ENCODE assay signal across 21 cellular contexts in the genomic region with DNA sequence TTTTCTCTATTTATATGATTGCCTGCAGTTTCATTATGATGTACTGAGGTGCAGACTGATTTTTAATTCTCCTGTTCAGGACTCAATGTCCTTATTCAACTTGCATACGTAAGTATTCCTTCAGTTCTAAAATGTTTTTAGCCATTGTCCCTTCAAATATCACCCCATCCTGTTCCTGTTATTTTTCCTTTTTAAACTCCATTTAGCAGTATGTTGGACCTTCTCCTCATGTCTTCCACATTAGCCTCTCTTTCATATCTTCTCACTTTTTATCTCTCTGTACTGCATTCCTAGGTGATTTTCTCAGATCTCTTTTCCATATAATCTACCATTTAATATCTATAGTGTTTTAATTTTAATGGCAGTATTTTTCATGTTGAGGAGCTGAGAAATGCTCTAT.
"Had no signal": no experiment of that assay in that cellular context is flagged by ENCODE, and none has a peak within 500 bp of the region (broad histone marks: within the 10 kb centered on the region; RNA-seq: fewer than 3 reads in every experiment).

No MANE protein-coding gene starts in this region.

- H3K4me1 ChIP-seq: left lung, lower lobe of right lung, right atrium auricular region, right lobe of liver, vagina had no signal

- H3K27ac ChIP-seq: left lung, lower lobe of right lung, ovary, right atrium auricular region, right lobe of liver, tibial nerve, vagina had no signal

- H3K4me2 ChIP-seq: smooth muscle cell had no signal

- ATAC-seq: left cardiac atrium; left lung; lower lobe of right lung; naive thymus-derived CD4-positive, alpha-beta T cell; natural killer cell treated with Interleukin-12 subunit alpha and Interleukin-12 subunit beta and Interleukin-15 and Interleukin-18, amount 100 ng/mL, for 72 hours; right lobe of liver; stimulated activated memory B cell treated with anti-CD40 and anti-IgM and Interleukin-4, amounts not matched to agents 10 μg/mL and 1 μg/mL and 100 μg/mL, for 72 hours; stimulated activated naive CD8-positive, alpha-beta T cell treated with anti-CD3 and anti-CD28 coated beads, Interleukin-15, amount 100 ng/mL, for 72 hours had no signal

- H3K4me3 ChIP-seq: left lung, lower lobe of right lung, ovary, right atrium auricular region, right lobe of liver, smooth muscle cell, tibial nerve, vagina had no signal

- DNase-seq: kidney glomerular epithelial cell; left cardiac atrium; left lung; lower lobe of right lung; mesendoderm; naive thymus-derived CD4-positive, alpha-beta T cell; ovary; right lobe of liver; stimulated activated CD4-positive, alpha-beta T cell treated with anti-CD3 and anti-CD28 coated beads, Interleukin-1b, Interleukin-23, amount 100 ng/mL, for 48 hours; stimulated activated CD4-positive, alpha-beta T cell treated with anti-CD3 and anti-CD28 coated beads, Interleukin-2, amount 100 ng/mL, for 48 hours; stimulated activated CD4-positive, alpha-beta T cell treated with anti-CD3 and anti-CD28 coated beads, Interleukin-4, amount 100 ng/mL, for 4 hours; stimulated activated CD8-positive, alpha-beta memory T cell treated with anti-CD3 and anti-CD28 coated beads, Interleukin-4, amount 100 ng/mL, for 48 hours; stimulated activated naive CD4-positive, alpha-beta T cell treated with Interleukin-2 at 50 U/mL for 16 hours; stimulated activated naive CD8-positive, alpha-beta T cell treated with anti-CD3 and anti-CD28 coated beads, Interleukin-15, amount 100 ng/mL, for 72 hours; substantia nigra had no signal

- H3K9me3 ChIP-seq: ovary, right lobe of liver had no signal

- H3K27me3 ChIP-seq: left lung, ovary, right atrium auricular region, right lobe of liver, tibial nerve, vagina had no signal

- H3K36me3 ChIP-seq: ovary, right lobe of liver, vagina had no signal
